ENCODE assay signal across 21 cellular contexts in genomic region chr16:80982646-80983045, GRCh38.
"Had no signal": no experiment of that assay in that cellular context is flagged by ENCODE, and none has a peak within 500 bp of the region (broad histone marks: within the 10 kb centered on the region; RNA-seq: fewer than 3 reads in every experiment).

No MANE protein-coding gene starts in this region.

- H2AFZ ChIP-seq: PC-9 had no signal

- H3K9me3 Mint-ChIP-seq: T-helper 1 cell treated with Interleukin-12 subunit alpha and Interleukin-12 subunit beta and Interleukin-4 antibody, amounts not matched to agents 30 μg/mL and 1 μg/mL, for 36 hours; WTC11 had no signal

- H3K4me2 ChIP-seq: PC-9 had no signal

- ATAC-seq: activated CD8-positive, alpha-beta T cell treated with anti-CD3 and anti-CD28 coated beads, Interleukin-2, amount 10 ng/mL, durations not matched to agents 7 days and 5 days; WTC11 had no signal

- H3K4me3 ChIP-seq: MG63, PC-9 had no signal

- H3K4me3 Mint-ChIP-seq: activated CD8-positive, alpha-beta T cell treated with anti-CD3 and anti-CD28 coated beads, Interleukin-2, amount 10 ng/mL, durations not matched to agents 7 days and 5 days; T-helper 1 cell treated with Interleukin-12 subunit alpha and Interleukin-12 subunit beta and Interleukin-4 antibody, amounts not matched to agents 30 μg/mL and 1 μg/mL, for 36 hours; WTC11 had no signal

- H3K27ac Mint-ChIP-seq: activated CD8-positive, alpha-beta T cell treated with anti-CD3 and anti-CD28 coated beads, Interleukin-2, amount 10 ng/mL, durations not matched to agents 7 days and 5 days; T-helper 1 cell treated with Interleukin-12 subunit alpha and Interleukin-12 subunit beta and Interleukin-4 antibody, amounts not matched to agents 30 μg/mL and 1 μg/mL, for 36 hours; WTC11 had no signal

- H3K27me3 ChIP-seq: MG63 had no signal

- DNase-seq: activated CD4-positive, alpha-beta T cell treated with anti-CD3 and anti-CD28 coated beads for 48 hours; activated CD4-positive, alpha-beta T cell treated with anti-CD3 and anti-CD28 coated beads, Interleukin-2, amount 50 U/mL, for 4 hours; activated CD4-positive, CD25-positive, alpha-beta regulatory T cell treated with anti-CD3 and anti-CD28 coated beads, Interleukin-2, amount 50 U/mL, for 72 hours; activated CD8-positive, alpha-beta memory T cell treated with anti-CD3 and anti-CD28 coated beads, Interleukin-2, amount 50 U/mL, for 48 hours; activated CD8-positive, alpha-beta T cell treated with anti-CD3 and anti-CD28 coated beads, Interleukin-2, amount 10 ng/mL, durations not matched to agents 7 days and 5 days; activated naive CD4-positive, alpha-beta T cell treated with anti-CD3 and anti-CD28 coated beads, Interleukin-2, amount 50 U/mL, for 16 hours; activated T-cell treated with anti-CD3 and anti-CD28 coated beads, Interleukin-2, amount 50 U/mL, for 1 hour; aorta; central memory CD4-positive, alpha-beta T cell; MG63; MV-4-11; NCI-H1092 treated with DMSO at 0.1 percent for 48 hours; NCI-H1436 treated with DMSO at 0.1 percent for 48 hours; NCI-H187; NCI-H2081; NCI-H446 treated with DMSO at 0.1 percent for 48 hours; NCI-H524 treated with DMSO at 0.1 percent for 48 hours; PC-9; SHP77 treated with DMSO at 0.1 percent for 48 hours had no signal

- H3K36me3 ChIP-seq: MG63 had no signal

- H3K27ac ChIP-seq: PC-9 had no signal

- H3K9me3 ChIP-seq: MG63 had no signal
